Comparison of ENCODE assay signal across 1 cellular context in genomic region chr5:77991084-77991483, GRCh38.
TF ChIP-seq lines count a peak whose summit lies in the region.

No MANE protein-coding gene starts in this region.

TF ChIP-seq in K562, 482 proteins besides CTCF, POLR2A, EP300 and RAD21 (continued from another document):
- TF ChIP-seq ATF6 (CRISPR knock-in tag; IDR thresholded peaks at IDR 0.05), result no peak
- TF ChIP-seq GABPB1 (CRISPR knock-in tag; IDR thresholded peaks at IDR 0.05), result no peak
- TF ChIP-seq E4F1 (CRISPR knock-in tag; IDR thresholded peaks at IDR 0.05; ENCODE audit: borderline replicate concordance), result no peak
- TF ChIP-seq ZNF592 (IDR thresholded peaks at IDR 0.05), result no peak
- TF ChIP-seq ZNF174 (CRISPR knock-in tag; IDR thresholded peaks at IDR 0.05), result no peak
- TF ChIP-seq MNT (conservative IDR thresholded peaks at IDR 0.05), result no peak
- TF ChIP-seq SMAD1 (IDR thresholded peaks at IDR 0.05; ENCODE audit: low read depth, low read length, partially characterized antibody), result no peak
TF ChIP-seq in K562: peak in this region for 0.
